Comparison of ENCODE assay signal across 13 cellular contexts in genomic region chr1:156493749-156494148, GRCh38. TPM values are rescaled to one million over a fixed set of nuclear protein-coding genes. Genes with fewer than 3 reads are reported as not detected.
DNase-seq lines count a peak whose midpoint lies in the region; ATAC-seq, FAIRE-seq and TF ChIP-seq lines count a peak whose summit lies in the region.
"Had no signal": no experiment of that assay in that cellular context is flagged by ENCODE, and none has a peak within 500 bp of the region (broad histone marks: within the 10 kb centered on the region; RNA-seq: fewer than 3 reads in every experiment).

No MANE protein-coding gene starts in this region.

- peak overlapping the region; percentile 58; the same call in 1 of the 2 replicates for H3K4me3 ChIP-seq in GM06990 (replicated peaks; ENCODE audit: low read depth, low read length)
- peak overlapping the region; percentile 45 for H3K4me3 ChIP-seq in OCI-LY1 (ENCODE audit: low read depth, low read length, poor library complexity, severe bottlenecking)
- peak overlapping the region in 1 of 4 donors; percentile 13 for H3K4me3 ChIP-seq in esophagus squamous epithelium
- H3K4me3 ChIP-seq in skin epidermis, result no peak overlapping the region
- H3K4me3 ChIP-seq: SK-N-MC had no signal

- no peak overlapping the region for H2AFZ ChIP-seq in OCI-LY1 (ENCODE audit: low read length)

- intact Hi-C loops in esophagus squamous epithelium (cut with DNase I), result no loop called here

- H3K4me1 ChIP-seq in OCI-LY1 (ENCODE audit: insufficient read depth, low read length, severe bottlenecking), result peaks cover 100% of the 10 kb centered on the region
- H3K4me1 ChIP-seq in esophagus squamous epithelium, result peaks cover 87 to 100% (median 100%) of the 10 kb centered on the region in 3 donors

- H3K4me2 ChIP-seq in OCI-LY1 (ENCODE audit: low read length), result peak overlapping the region; percentile 97

- no peaks in the 10 kb centered on the region for H3K9me3 Mint-ChIP-seq in progenitor cell of endocrine pancreas (ENCODE audit: low read depth)

- H3K27ac Mint-ChIP-seq in progenitor cell of endocrine pancreas, result no peak overlapping the region

- no peak overlapping the region for H3K4me3 Mint-ChIP-seq in progenitor cell of endocrine pancreas (ENCODE audit: low read depth)

- no peak for FAIRE-seq in GM12891 (lab: Jason Lieb, UNC)
- FAIRE-seq: bronchial epithelial cell had no signal

- no peaks in the 10 kb centered on the region for H3K36me3 Mint-ChIP-seq in progenitor cell of endocrine pancreas (ENCODE audit: insufficient read depth)

- H3K4me1 Mint-ChIP-seq in progenitor cell of endocrine pancreas (ENCODE audit: low read depth), result peaks cover 46% of the 10 kb centered on the region

- H3K9me2 ChIP-seq in OCI-LY1 (ENCODE audit: low read depth, low read length), result no peaks in the 10 kb centered on the region

- no peaks in the 10 kb centered on the region for H3F3A ChIP-seq in OCI-LY1 (ENCODE audit: insufficient read depth, low read length)

- TF ChIP-seq CTCF in GM06990 (IDR thresholded peaks at IDR 0.05; ENCODE audit: insufficient read depth, low read length, poor library complexity, severe bottlenecking) (no peak), OCI-LY1 (IDR thresholded peaks at IDR 0.05; ENCODE audit: low read length) (no peak), esophagus squamous epithelium (IDR thresholded peaks at IDR 0.05) (no peak), progenitor cell of endocrine pancreas (IDR thresholded peaks at IDR 0.05; ENCODE audit: unreplicated experiment) (no peak)

- H3K27ac ChIP-seq in OCI-LY1 (ENCODE audit: low read depth, low read length, poor library complexity, severe bottlenecking), result peak overlapping the region; percentile 100
- H3K27ac ChIP-seq in esophagus squamous epithelium, result peak overlapping the region in 3 of 4 donors; percentile 79 to 100 (median 89)
- peak overlapping the region in 11 of 21 experiments; percentile 7 to 77 (median 44) for H3K27ac ChIP-seq in skin epidermis
- H3K27ac ChIP-seq: SK-N-MC had no signal

- H4K20me1 ChIP-seq in OCI-LY1 (ENCODE audit: insufficient read depth, low read length), result no peaks in the 10 kb centered on the region

- no peaks in the 10 kb centered on the region for H3K27me3 ChIP-seq in GM06990 (replicated peaks; ENCODE audit: control insufficient read depth, insufficient read depth, low read length)
- H3K27me3 ChIP-seq in OCI-LY1 (ENCODE audit: insufficient read depth, low read length), result no peaks in the 10 kb centered on the region
- H3K27me3 ChIP-seq in esophagus squamous epithelium, result no peaks in the 10 kb centered on the region

- H3K36me3 ChIP-seq in GM06990 (ENCODE audit: control insufficient read depth, insufficient read depth, low read length), result peaks cover 3% of the 10 kb centered on the region
- peaks cover 13% of the 10 kb centered on the region; the same call in 1 of the 2 replicates for H3K36me3 ChIP-seq in OCI-LY1 (ENCODE audit: insufficient read depth, low read length)
- peaks cover 0 to 19% (median 0%) of the 10 kb centered on the region in 3 donors for H3K36me3 ChIP-seq in esophagus squamous epithelium

- no peaks in the 10 kb centered on the region for H3K9me3 ChIP-seq in OCI-LY1 (ENCODE audit: low read length)
- no peaks in the 10 kb centered on the region for H3K9me3 ChIP-seq in esophagus squamous epithelium

- peaks cover 70% of the 10 kb centered on the region for H3K79me2 ChIP-seq in OCI-LY1 (ENCODE audit: insufficient read depth, low read length)

- ATAC-seq in GM19463 (IDR thresholded peaks at IDR 0.05; ENCODE audit: unreplicated experiment), result no peak

- H3K27me3 Mint-ChIP-seq in progenitor cell of endocrine pancreas, result no peaks in the 10 kb centered on the region

- TF ChIP-seq POLR2A in esophagus squamous epithelium (IDR thresholded peaks at IDR 0.05), result no peak
- TF ChIP-seq POLR2A in GM12891 (IDR thresholded peaks at IDR 0.05; ENCODE audit: low read depth, low read length), result no peak

- peak overlapping the region; percentile 71 for H3K9ac ChIP-seq in OCI-LY1 (ENCODE audit: low read length)

- no peak for DNase-seq in GM06990 (ENCODE audit: extremely low read depth, insufficient read length)
- no peak for DNase-seq in esophagus squamous epithelium (lab: John Stamatoyannopoulos, UW)
- no peak for DNase-seq in GM12891 (ENCODE audit: insufficient read length, low spot score)
- no peak for DNase-seq in progenitor cell of endocrine pancreas (ENCODE audit: low spot score, unreplicated experiment)
- no peak for DNase-seq in NCI-H1417 treated with DMSO at 0.1 percent for 48 hours (lab: John Stamatoyannopoulos, UW)
- DNase-seq: activated CD8-positive, alpha-beta memory T cell treated with anti-CD3 and anti-CD28 coated beads for 24 hours; DMS153; foreskin fibroblast had no signal

TF ChIP-seq in GM12891, 5 proteins besides CTCF, POLR2A, EP300 and RAD21:
- no peak for TF ChIP-seq POLR2AphosphoS5 (IDR thresholded peaks at IDR 0.05; ENCODE audit: low read depth, low read length)
- no peak for TF ChIP-seq POU2F2 (IDR thresholded peaks at IDR 0.05; ENCODE audit: low read depth, low read length)
- TF ChIP-seq TAF1 (IDR thresholded peaks at IDR 0.05; ENCODE audit: low read depth, low read length), result no peak
- TF ChIP-seq PAX5 (IDR thresholded peaks at IDR 0.05; ENCODE audit: insufficient read depth, low read length, severe bottlenecking), result no peak
- TF ChIP-seq SPI1 (IDR thresholded peaks at IDR 0.05; ENCODE audit: low read depth, low read length), result no peak

RNA-seq across cellular contexts. Expression of gene MEF2D, which starts 6.8 kb away (rescaled TPM):
- total RNA-seq in esophagus squamous epithelium (10 to 100 TPM in 3 of 4 donors, 1 to 10 TPM in 1; 9.1 to 30.1 (median 12.1) TPM), progenitor cell of endocrine pancreas (20.2 and 26.6 TPM in 2 replicates)
- 23.8 TPM for polyA plus RNA-seq in GM12891 (2012; ENCODE audit: low read depth, missing spikeins)

Comparison
In these comparisons a context has a peak if more than half of its experiments do, and no peak if none do; other contexts are left out.
1. H3K4me3 ChIP-seq: peak in GM06990 (single experiment) and OCI-LY1 (single experiment); none in skin epidermis (0 of 7).
2. H3K27ac ChIP-seq: peak in every context shown above with its lines; median percentile 100 in OCI-LY1; 89 in esophagus squamous epithelium; 44 in skin epidermis.